In genomic region chr2:104975371-104975770, GRCh38 we compare ENCODE assay signal across 16 cellular contexts.
"Had no signal": no experiment of that assay in that cellular context is flagged by ENCODE, and none has a peak within 500 bp of the region (broad histone marks: within the 10 kb centered on the region; RNA-seq: fewer than 3 reads in every experiment).

No MANE protein-coding gene starts in this region.

- H3K9me3 Mint-ChIP-seq: activated naive CD4-positive, alpha-beta T cell treated with anti-CD3 and anti-CD28 coated beads for 36 hours; activated T-cell treated with anti-CD3 and anti-CD28 coated beads, Interleukin-2, amount 50 U/mL, for 24 hours; activated T-helper 2 cell treated with anti-CD3 and anti-CD28 coated beads, Interferon-gamma antibody, Interleukin-2, Interleukin-4, amounts not matched to agents 10 μg/mL and 5 μg/mL and 100 μg/mL, durations not matched to agents 14 hours and 24 hours and 36 hours; effector memory CD8-positive, alpha-beta T cell; natural killer cell treated with Interleukin-12 subunit alpha and Interleukin-12 subunit beta and Interleukin-15 and Interleukin-18, amount 100 ng/mL, for 72 hours; stimulated activated effector memory CD8-positive, alpha-beta T cell treated with anti-CD3 and anti-CD28 coated beads, Interleukin-12 subunit alpha, Interleukin-12 subunit beta, amount 100 ng/mL, for 72 hours; T-helper 2 cell treated with Interferon-gamma antibody and Interleukin-4, amounts not matched to agents 5 μg/mL and 100 μg/mL, for 36 hours had no signal

- H3K79me2 ChIP-seq: parathyroid adenoma had no signal

- DNase-seq: activated CD4-positive, alpha-beta T cell treated with anti-CD3 and anti-CD28 coated beads, Interleukin-2, amount 10 ng/mL, durations not matched to agents 7 days and 5 days; activated CD4-positive, CD25-positive, alpha-beta regulatory T cell; activated CD8-positive, alpha-beta T cell treated with anti-CD3 and anti-CD28 coated beads, Interleukin-2, amount 10 ng/mL, durations not matched to agents 7 days and 5 days; activated naive CD4-positive, alpha-beta T cell treated with anti-CD3 and anti-CD28 coated beads for 36 hours; activated T-cell treated with anti-CD3 and anti-CD28 coated beads, Interleukin-2, amount 50 U/mL, for 24 hours; body of pancreas; effector memory CD8-positive, alpha-beta T cell; stimulated activated CD4-positive, alpha-beta T cell treated with anti-CD3 and anti-CD28 coated beads, Interleukin-4, amount 100 ng/mL, for 24 hours; tibial artery had no signal

- FAIRE-seq: TTC549 had no signal

- H3K9me3 ChIP-seq: body of pancreas, tibial artery had no signal

- H3K27me3 Mint-ChIP-seq: activated CD4-positive, alpha-beta T cell treated with anti-CD3 and anti-CD28 coated beads, Interleukin-2, amount 10 ng/mL, durations not matched to agents 7 days and 5 days had no signal

- H3K4me3 Mint-ChIP-seq: activated CD4-positive, alpha-beta T cell treated with anti-CD3 and anti-CD28 coated beads, Interleukin-2, amount 10 ng/mL, durations not matched to agents 7 days and 5 days; activated CD8-positive, alpha-beta T cell treated with anti-CD3 and anti-CD28 coated beads, Interleukin-2, amount 10 ng/mL, durations not matched to agents 7 days and 5 days; activated naive CD4-positive, alpha-beta T cell treated with anti-CD3 and anti-CD28 coated beads for 36 hours; activated T-cell treated with anti-CD3 and anti-CD28 coated beads, Interleukin-2, amount 50 U/mL, for 24 hours; effector memory CD8-positive, alpha-beta T cell; natural killer cell treated with Interleukin-12 subunit alpha and Interleukin-12 subunit beta and Interleukin-15 and Interleukin-18, amount 100 ng/mL, for 72 hours; stimulated activated effector memory CD8-positive, alpha-beta T cell treated with anti-CD3 and anti-CD28 coated beads, Interleukin-12 subunit alpha, Interleukin-12 subunit beta, amount 100 ng/mL, for 72 hours; T-helper 2 cell treated with Interferon-gamma antibody and Interleukin-4, amounts not matched to agents 5 μg/mL and 100 μg/mL, for 36 hours had no signal

- H3K27ac ChIP-seq: body of pancreas, parathyroid adenoma, tibial artery had no signal

- H3K27ac Mint-ChIP-seq: activated CD4-positive, alpha-beta T cell treated with anti-CD3 and anti-CD28 coated beads, Interleukin-2, amount 10 ng/mL, durations not matched to agents 7 days and 5 days; activated CD8-positive, alpha-beta T cell treated with anti-CD3 and anti-CD28 coated beads, Interleukin-2, amount 10 ng/mL, durations not matched to agents 7 days and 5 days; activated naive CD4-positive, alpha-beta T cell treated with anti-CD3 and anti-CD28 coated beads for 36 hours; activated T-cell treated with anti-CD3 and anti-CD28 coated beads, Interleukin-2, amount 50 U/mL, for 24 hours; activated T-helper 2 cell treated with anti-CD3 and anti-CD28 coated beads, Interferon-gamma antibody, Interleukin-2, Interleukin-4, amounts not matched to agents 10 μg/mL and 5 μg/mL and 100 μg/mL, durations not matched to agents 14 hours and 24 hours and 36 hours; effector memory CD8-positive, alpha-beta T cell; natural killer cell treated with Interleukin-12 subunit alpha and Interleukin-12 subunit beta and Interleukin-15 and Interleukin-18, amount 100 ng/mL, for 72 hours; stimulated activated effector memory CD8-positive, alpha-beta T cell treated with anti-CD3 and anti-CD28 coated beads, Interleukin-12 subunit alpha, Interleukin-12 subunit beta, amount 100 ng/mL, for 72 hours; T-helper 2 cell treated with Interferon-gamma antibody and Interleukin-4, amounts not matched to agents 5 μg/mL and 100 μg/mL, for 36 hours had no signal

- H3K27me3 ChIP-seq: body of pancreas, tibial artery had no signal

- H3K9ac ChIP-seq: parathyroid adenoma had no signal

- H3K4me3 ChIP-seq: body of pancreas, tibial artery had no signal

- H2AFZ ChIP-seq: parathyroid adenoma had no signal

- ATAC-seq: activated CD8-positive, alpha-beta T cell treated with anti-CD3 and anti-CD28 coated beads, Interleukin-2, amount 10 ng/mL, durations not matched to agents 7 days and 5 days; body of pancreas; effector memory CD8-positive, alpha-beta T cell; natural killer cell treated with Interleukin-12 subunit alpha and Interleukin-12 subunit beta and Interleukin-15 and Interleukin-18, amount 100 ng/mL, for 72 hours; sciatic nerve; stimulated activated effector memory CD8-positive, alpha-beta T cell treated with anti-CD3 and anti-CD28 coated beads, Interleukin-12 subunit alpha, Interleukin-12 subunit beta, amount 100 ng/mL, for 72 hours had no signal

- H3K36me3 Mint-ChIP-seq: natural killer cell treated with Interleukin-12 subunit alpha and Interleukin-12 subunit beta and Interleukin-15 and Interleukin-18, amount 100 ng/mL, for 72 hours; stimulated activated effector memory CD8-positive, alpha-beta T cell treated with anti-CD3 and anti-CD28 coated beads, Interleukin-12 subunit alpha, Interleukin-12 subunit beta, amount 100 ng/mL, for 72 hours had no signal

- H3K36me3 ChIP-seq: tibial artery had no signal

- H3K4me1 ChIP-seq: body of pancreas, parathyroid adenoma, tibial artery had no signal
